ENCODE assay signal across 14 cellular contexts in the genomic region with DNA sequence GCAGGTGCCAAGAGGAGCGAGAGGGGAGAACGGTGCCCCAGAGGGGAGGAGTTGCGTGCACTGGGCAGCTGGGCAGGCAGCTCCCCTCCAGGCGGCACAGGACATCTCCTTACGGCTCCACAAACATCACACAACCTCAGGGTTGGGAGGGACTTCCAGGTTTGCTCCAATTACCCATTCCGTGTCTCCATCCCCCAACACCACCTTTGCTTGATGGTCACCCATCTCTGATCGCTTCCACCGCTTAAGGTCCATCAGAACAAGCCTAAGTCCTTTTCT. TPM values are rescaled to one million over a fixed set of nuclear protein-coding genes. Genes with fewer than 3 reads are reported as not detected.
DNase-seq lines count a peak whose midpoint lies in the region; ATAC-seq, FAIRE-seq and TF ChIP-seq lines count a peak whose summit lies in the region.
"Had no signal": no experiment of that assay in that cellular context is flagged by ENCODE, and none has a peak within 500 bp of the region (broad histone marks: within the 10 kb centered on the region; RNA-seq: fewer than 3 reads in every experiment).

No MANE protein-coding gene starts in this region.

- H3K9ac ChIP-seq in PC-3 (ENCODE audit: low read length) = no peak overlapping the region
- H3K9ac ChIP-seq: BLaER1 treated with 17β-estradiol and CSF1 and Interleukin-3, amounts not matched to agents 10 nM and 100 nM had no signal

- H3K36me3 ChIP-seq in PC-3 (ENCODE audit: low read depth, low read length) = no peaks in the 10 kb centered on the region
- no peaks in the 10 kb centered on the region for H3K36me3 ChIP-seq in pancreas
- H3K36me3 ChIP-seq in heart right ventricle = no peaks in the 10 kb centered on the region
- H3K36me3 ChIP-seq: BLaER1 treated with 17β-estradiol and CSF1 and Interleukin-3, amounts not matched to agents 10 nM and 100 nM had no signal

- no TSS peak for BruUV-seq in PC-3 (replicated peaks; lab: Mats Ljungman, UMichigan)

- no peak overlapping the region for H3K27ac ChIP-seq in PC-3 (ENCODE audit: low read length)
- H3K27ac ChIP-seq in pancreas = no peak overlapping the region
- H3K27ac ChIP-seq in heart right ventricle = no peak overlapping the region
- H3K27ac ChIP-seq: 22Rv1; BLaER1 treated with 17β-estradiol and CSF1 and Interleukin-3, amounts not matched to agents 10 nM and 100 nM had no signal

- intact Hi-C loops in PC-3 (cut with micrococcal nuclease) (loop anchor here (2.0 to 10.0 kb wide), 3 partner anchors 160 to 802 kb away; no protein-coding TSS in a partner anchor), left colon (cut with DNase I, micrococcal nuclease) (loop anchor here in 1 of 2 donors (2.0 kb wide), 1 partner anchor 74 kb away; no protein-coding TSS in a partner anchor), pancreas (cut with DNase I) (loop anchor here (2.0 to 10.0 kb wide), 3 partner anchors 70 to 72 kb away; no protein-coding TSS in a partner anchor), heart right ventricle (cut with DNase I) (loop anchor here in 8 of 10 donors (2.0 to 10.0 kb wide), 7 partner anchors 70 to 922 kb away; no protein-coding TSS in a partner anchor)

- peak; percentile 16 for DNase-seq in DMS 273 (lab: John Stamatoyannopoulos, UW; ENCODE audit: unreplicated experiment)
- DNase-seq in DMS 273 treated with DMSO at 0.1 percent for 48 hours (lab: John Stamatoyannopoulos, UW) = no peak
- no peak for DNase-seq in PC-3
- no peak for DNase-seq in left colon
- no peak for DNase-seq in pancreas
- no peak for DNase-seq in heart right ventricle
- no peak for DNase-seq in DMS79 (lab: John Stamatoyannopoulos, UW)
- DNase-seq: DND-41 had no signal

- H3K4me1 ChIP-seq in PC-3 (ENCODE audit: insufficient read depth, low read length) (no peaks in the 10 kb centered on the region), pancreas (peaks cover 0 to 6% (median 0%) of the 10 kb centered on the region in 3 donors), heart right ventricle (no peaks in the 10 kb centered on the region)

- 60 to 69% methylated on average over 8 of the region's 8 CpGs for whole genome bisulfite sequencing in pancreas, 2 donors
- 90 to 95% methylated on average over 8 of the region's 8 CpGs for WGBS in heart right ventricle, 2 donors

- no peaks in the 10 kb centered on the region for H3K27me3 ChIP-seq in PC-3 (ENCODE audit: low read length)
- H3K27me3 ChIP-seq in pancreas = no peaks in the 10 kb centered on the region
- peaks cover 0 to 20% (median 6%) of the 10 kb centered on the region in 7 donors for H3K27me3 ChIP-seq in heart right ventricle
- H3K27me3 ChIP-seq: BLaER1 treated with 17β-estradiol and CSF1 and Interleukin-3, amounts not matched to agents 10 nM and 100 nM had no signal

- H3K9me3 ChIP-seq in PC-3 (ENCODE audit: low read length) (no peaks in the 10 kb centered on the region), pancreas (no peaks in the 10 kb centered on the region), heart right ventricle (no peaks in the 10 kb centered on the region)
- H3K9me3 ChIP-seq: BLaER1 treated with 17β-estradiol and CSF1 and Interleukin-3, amounts not matched to agents 10 nM and 100 nM had no signal

- H3F3A ChIP-seq in PC-3 (ENCODE audit: low read length, unreplicated experiment) = no peaks in the 10 kb centered on the region

- no peak overlapping the region for H2AFZ ChIP-seq in PC-3 (ENCODE audit: low read length)

- H3K9me2 ChIP-seq in PC-3 (replicated peaks; ENCODE audit: low read length) = no peaks in the 10 kb centered on the region

- POLR2A ChIA-PET in PC-3 (lab: Charles Lee; ENCODE audit: unreplicated experiment) = interaction anchor here (0.6 kb wide), 1 partner anchor 72 kb away, joined by 3 read pairs; no protein-coding TSS in a partner anchor

- CTCF ChIA-PET in PC-3 (lab: Charles Lee) = interaction anchor here (0.9 to 1.2 kb wide), 2 partner anchors 52 to 72 kb away, joined by 3 to 41 read pairs; no protein-coding TSS in a partner anchor

- no peak for TF ChIP-seq CTCF in PC-3 (conservative IDR thresholded peaks at IDR 0.05; ENCODE audit: low read depth, low read length)
- TF ChIP-seq CTCF in pancreas (IDR thresholded peaks at IDR 0.05) = no peak
- no peak for TF ChIP-seq CTCF in heart right ventricle (IDR thresholded peaks at IDR 0.05)

- no peak overlapping the region for H3K4me3 ChIP-seq in PC-3 (ENCODE audit: low read length)
- no peak overlapping the region for H3K4me3 ChIP-seq in pancreas
- no peak overlapping the region for H3K4me3 ChIP-seq in heart right ventricle
- H3K4me3 ChIP-seq: BLaER1 treated with 17β-estradiol and CSF1 and Interleukin-3, amounts not matched to agents 10 nM and 100 nM; K562 had no signal

- no peaks in the 10 kb centered on the region for H3K79me2 ChIP-seq in PC-3 (ENCODE audit: low read length)

- ATAC-seq in PC-3 = 0 out of 2 replicates have a peak, but pooled peaks have one; percentile 6
- peak; percentile 23 for ATAC-seq in left colon
- ATAC-seq in pancreas = peak; percentile 33 to 37 (median 35)
- ATAC-seq in GM21447 (IDR thresholded peaks at IDR 0.05; ENCODE audit: unreplicated experiment) = no peak
- no peak for ATAC-seq in heart right ventricle

- H3K4me2 ChIP-seq in PC-3 (ENCODE audit: low read length) = no peak overlapping the region
- H3K4me2 ChIP-seq: BLaER1 treated with 17β-estradiol and CSF1 and Interleukin-3, amounts not matched to agents 10 nM and 100 nM had no signal

- FAIRE-seq in pancreas (lab: Jason Lieb, UNC) = no peak
- FAIRE-seq: HTR-8/SVneo had no signal

- no peaks in the 10 kb centered on the region for H4K20me1 ChIP-seq in PC-3 (ENCODE audit: low read length)
- H4K20me1 ChIP-seq: BLaER1 treated with 17β-estradiol and CSF1 and Interleukin-3, amounts not matched to agents 10 nM and 100 nM had no signal

RNA-seq across cellular contexts. Expression of a gene that starts 14.5 kb away (rescaled TPM):
- total RNA-seq in PC-3 (2014; rRNA removed) (0.17 and 0.58 TPM in 2 replicates), left colon (under 1 TPM; 0.20 to 0.37 TPM), pancreas (under 1 TPM in 4 of 6 donors, not detected in 2; 0.12 to 0.19 (median 0.13) TPM), heart right ventricle (not detected)
- polyA plus RNA-seq in pancreas (1 to 10 TPM in 1 of 2 donors, under 1 TPM in 1; 0.70 to 1.0 TPM), heart right ventricle (under 1 TPM in 1 of 2 donors, not detected in 1; 0.01 TPM)
- total RNA-seq: CD4-positive, CD25-positive, alpha-beta regulatory T cell; K562 had no signal
- polyA plus RNA-seq: CD4-positive, CD25-positive, alpha-beta regulatory T cell; K562 had no signal

Comparison
In these comparisons a context has a peak if more than half of its experiments do, and no peak if none do; other contexts are left out.
1. ATAC-seq: peak in PC-3 (single experiment), left colon (single experiment) and pancreas (4 of 4); none in GM21447 (single experiment) and heart right ventricle (0 of 8).